In the genomic region with DNA sequence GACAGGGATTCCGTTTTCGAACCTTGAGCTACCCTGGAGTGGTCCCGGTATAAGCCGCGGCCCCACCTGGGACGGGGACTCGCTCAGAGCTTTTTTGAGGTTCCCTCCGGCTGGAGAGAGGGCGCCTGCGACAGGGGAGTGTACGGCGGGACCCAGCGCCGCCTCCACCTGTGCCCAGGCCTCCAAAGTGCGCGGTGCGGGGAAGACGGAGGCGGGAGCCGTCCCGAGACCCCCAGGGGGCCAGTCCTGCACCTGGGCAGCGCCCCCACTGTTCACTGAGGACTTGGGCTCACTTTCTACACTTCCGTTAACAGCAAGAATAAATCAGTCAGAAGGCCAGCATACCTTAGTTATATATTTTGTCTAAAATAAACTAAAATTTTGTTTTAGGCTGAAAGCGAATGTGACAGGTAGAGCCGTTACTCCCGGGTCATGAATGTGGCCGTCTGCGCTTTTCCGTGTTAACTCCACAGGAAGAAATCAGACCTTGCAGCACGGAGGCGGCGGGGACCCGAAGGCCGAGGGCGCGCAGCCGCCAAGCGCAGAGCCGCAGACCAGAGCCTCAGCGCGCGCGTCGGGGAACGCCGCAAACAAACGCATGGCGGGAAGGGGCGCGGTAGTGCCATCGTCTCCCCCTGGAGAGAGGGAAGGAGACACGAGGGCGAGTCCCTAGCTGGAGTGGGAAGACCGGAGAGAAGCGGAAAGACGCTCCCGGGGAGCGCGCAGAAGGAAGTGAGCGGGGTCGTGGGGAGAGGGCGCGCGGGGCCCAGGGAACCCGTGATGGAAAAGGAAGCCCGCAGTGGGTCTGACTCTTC, we compare ENCODE assay signal across 8 cellular contexts. TPM values are rescaled to one million over a fixed set of nuclear protein-coding genes. Genes with fewer than 3 reads are reported as not detected.
DNase-seq lines count a peak whose midpoint lies in the region; ATAC-seq and TF ChIP-seq lines count a peak whose summit lies in the region.

No MANE protein-coding gene starts in this region.

- no peaks in the 10 kb centered on the region for H3K9me3 ChIP-seq in cardiac muscle cell (ENCODE audit: low read depth)

- no peak for TF ChIP-seq RAD21 in Ishikawa (IDR thresholded peaks at IDR 0.05; ENCODE audit: low read depth)

- DNase-seq in activated naive CD4-positive, alpha-beta T cell treated with Interleukin-2 at 50 U/mL for 16 hours: peak; percentile 57
- no peak for DNase-seq in activated naive CD4-positive, alpha-beta T cell (lab: John Stamatoyannopoulos, UW)
- DNase-seq in activated effector memory CD4-positive, alpha-beta T cell treated with Interleukin-2 at 50 U/mL for 16 hours: peak; percentile 36
- peak; percentile 60 to 70 for DNase-seq in cardiac muscle cell (ENCODE audit: low read depth in 1 of 2, low spot score in 1 of 2)
- no peak for DNase-seq in retinal pigment epithelial cell (ENCODE audit: low read depth)
- no peak for DNase-seq in NCI-H1048 (lab: John Stamatoyannopoulos, UW)

- no peak for TF ChIP-seq EP300 in Ishikawa (IDR thresholded peaks at IDR 0.05; ENCODE audit: borderline replicate concordance)

- peak overlapping the region; percentile 69 for H3K4me3 ChIP-seq in cardiac muscle cell
- H3K4me3 ChIP-seq in retinal pigment epithelial cell (ENCODE audit: low read length): peak overlapping the region; percentile 74

- no peak overlapping the region for H3K27ac ChIP-seq in cardiac muscle cell

- peaks cover 6% of the 10 kb centered on the region for H3K4me1 ChIP-seq in cardiac muscle cell (ENCODE audit: low read depth)

- peaks cover 15% of the 10 kb centered on the region for H3K27me3 ChIP-seq in cardiac muscle cell

- TF ChIP-seq CTCF in cardiac muscle cell (IDR thresholded peaks at IDR 0.05; ENCODE audit: low read depth, low read length): peak; percentile 32
- peak; percentile 31 for TF ChIP-seq CTCF in retinal pigment epithelial cell (conservative IDR thresholded peaks at IDR 0.05; ENCODE audit: low read depth, low read length)

- no peaks in the 10 kb centered on the region for H3K36me3 ChIP-seq in cardiac muscle cell

- no peak for ATAC-seq in HG02610 (IDR thresholded peaks at IDR 0.05; ENCODE audit: unreplicated experiment)

TF ChIP-seq in Ishikawa, 13 proteins besides CTCF, POLR2A, EP300 and RAD21:
- TF ChIP-seq ZBTB7A (IDR thresholded peaks at IDR 0.05; ENCODE audit: low read depth) (peak; percentile 90), EGR1 (IDR thresholded peaks at IDR 0.05) (no peak), CEBPB (IDR thresholded peaks at IDR 0.05) (no peak), NFIC (IDR thresholded peaks at IDR 0.05) (no peak)
- TF ChIP-seq, protein P1, sequence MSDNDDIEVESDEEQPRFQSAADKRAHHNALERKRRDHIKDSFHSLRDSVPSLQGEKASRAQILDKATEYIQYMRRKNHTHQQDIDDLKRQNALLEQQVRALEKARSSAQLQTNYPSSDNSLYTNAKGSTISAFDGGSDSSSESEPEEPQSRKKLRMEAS (IDR thresholded peaks at IDR 0.05): no peak; the same call in none of the 2 replicates

RNA-seq across cellular contexts. Expression of gene TRIM7, which starts 14.1 kb away (rescaled TPM):
- 0.39 TPM in 1 of 2 replicates, not detected in the other for total RNA-seq in cardiac muscle cell
- polyA plus RNA-seq in cardiac muscle cell: 0.11 and 0.20 TPM in 2 replicates

RNA-seq across cellular contexts. Expression of gene TRIM41, which starts 32.2 kb away (rescaled TPM):
- total RNA-seq in cardiac muscle cell: 29.4 and 30.1 TPM in 2 replicates
- polyA plus RNA-seq in cardiac muscle cell: 3.4 and 5.4 TPM in 2 replicates

RNA-seq across cellular contexts. Expression of gene OR2V2, which starts 43.5 kb away (rescaled TPM):
- total RNA-seq in cardiac muscle cell: not detected in 2 replicates
- polyA plus RNA-seq in cardiac muscle cell: not detected in 2 replicates

RNA-seq across cellular contexts. Expression of gene RACK1, which starts 52.8 kb away (rescaled TPM):
- 2,235 and 2,267 TPM in 2 replicates for total RNA-seq in cardiac muscle cell
- 803 and 899 TPM in 2 replicates for polyA plus RNA-seq in cardiac muscle cell

RNA-seq across cellular contexts. Expression of gene OR2V1, which starts 59.9 kb away (rescaled TPM):
- not detected in 2 replicates for total RNA-seq in cardiac muscle cell
- not detected in 2 replicates for polyA plus RNA-seq in cardiac muscle cell

Comparison
In these comparisons a context has a peak if more than half of its experiments do, and no peak if none do; other contexts are left out.
1. DNase-seq: peak in activated naive CD4-positive, alpha-beta T cell treated with Interleukin-2 at 50 U/mL for 16 hours (single experiment), activated effector memory CD4-positive, alpha-beta T cell treated with Interleukin-2 at 50 U/mL for 16 hours (single experiment) and cardiac muscle cell (2 of 2); none in activated naive CD4-positive, alpha-beta T cell (0 of 4), retinal pigment epithelial cell (single experiment) and NCI-H1048 (single experiment).